27 cellular contexts compared by ENCODE assay signal in the genomic region with DNA sequence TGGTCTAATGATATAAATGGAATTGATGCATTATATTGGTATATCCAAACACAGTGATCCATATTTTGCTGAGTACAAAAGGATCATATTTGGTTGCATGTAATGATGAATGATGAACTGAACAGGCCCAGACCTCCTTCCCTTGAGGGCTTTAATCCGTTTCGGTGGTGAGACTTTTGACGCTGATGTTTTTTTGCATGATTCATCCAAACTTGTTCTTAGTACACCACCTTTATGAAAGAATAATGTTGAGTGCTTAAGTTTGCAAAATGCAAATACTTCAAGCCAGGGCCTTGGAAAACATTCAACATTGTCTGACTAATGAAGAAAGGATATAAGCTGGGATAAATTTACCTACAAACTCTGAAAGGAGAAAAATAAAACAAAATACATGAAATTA. TPM values are rescaled to one million over a fixed set of nuclear protein-coding genes. Genes with fewer than 3 reads are reported as not detected.
DNase-seq lines count a peak whose midpoint lies in the region; ATAC-seq, FAIRE-seq and TF ChIP-seq lines count a peak whose summit lies in the region.
"Had no signal": no experiment of that assay in that cellular context is flagged by ENCODE, and none has a peak within 500 bp of the region (broad histone marks: within the 10 kb centered on the region; RNA-seq: fewer than 3 reads in every experiment).

No MANE protein-coding gene starts in this region.

- H3K9me3 ChIP-seq in keratinocyte (ENCODE audit: control insufficient read depth, low read depth, low read length), result no peaks in the 10 kb centered on the region
- no peaks in the 10 kb centered on the region for H3K9me3 ChIP-seq in small intestine (ENCODE audit: control insufficient read depth, low read depth)
- H3K9me3 ChIP-seq: A549, Caco-2, MG63 had no signal

- no peaks in the 10 kb centered on the region for H3K36me3 ChIP-seq in keratinocyte (ENCODE audit: control insufficient read depth in 2 of 2, extremely low read depth in 1 of 2, insufficient read depth in 2 of 2, low read length in 2 of 2)
- H3K36me3 ChIP-seq in small intestine (ENCODE audit: control insufficient read depth in 2 of 2, insufficient read depth in 2 of 2, low read length in 2 of 2), result peaks cover 0 to 8% of the 10 kb centered on the region in 2 donors
- H3K36me3 ChIP-seq: MG63 had no signal

- no peaks in the 10 kb centered on the region for H3K9me1 ChIP-seq in keratinocyte (ENCODE audit: control insufficient read depth, extremely low read depth, insufficient read depth, low read length)

- FAIRE-seq in keratinocyte (lab: Jason Lieb, UNC) (peak; percentile 93), small intestine (lab: Jason Lieb, UNC) (no peak)
- FAIRE-seq: A549, K562 had no signal

- H3K9ac ChIP-seq in keratinocyte (ENCODE audit: control insufficient read depth, extremely low read depth, insufficient read depth, low read length), result peak overlapping the region; percentile 36

- peak overlapping the region; percentile 53 for H3K4me2 ChIP-seq in keratinocyte (ENCODE audit: control insufficient read depth, extremely low read depth, insufficient read depth, low read depth, low read length)
- H3K4me2 ChIP-seq: A549 had no signal

- H3K27ac ChIP-seq in RWPE1 (no peak overlapping the region), keratinocyte (ENCODE audit: control insufficient read depth, insufficient read depth, low read length) (peak overlapping the region; percentile 88), small intestine (ENCODE audit: low read depth in 1 of 2, low read length in 1 of 2) (no peak overlapping the region)
- H3K27ac ChIP-seq: A549 had no signal

- H3K79me2 ChIP-seq in keratinocyte (ENCODE audit: control insufficient read depth, insufficient read depth, low read length), result no peaks in the 10 kb centered on the region

- no peaks in the 10 kb centered on the region for H4K20me1 ChIP-seq in keratinocyte (ENCODE audit: control insufficient read depth, extremely low read depth, insufficient read depth, low read length)

- 63 to 82% (median 69%) methylated on average over 3 of the region's 3 CpGs for WGBS in small intestine, 3 donors

- H3K4me1 ChIP-seq in keratinocyte (ENCODE audit: control insufficient read depth, extremely low read depth, insufficient read depth, low read length) (peaks cover 20% of the 10 kb centered on the region), small intestine (ENCODE audit: control insufficient read depth in 2 of 2, insufficient read depth in 1 of 2, low read depth in 1 of 2, low read length in 1 of 2) (no peaks in the 10 kb centered on the region)
- H3K4me1 ChIP-seq: A549, Caco-2 had no signal

- H2AFZ ChIP-seq in keratinocyte (ENCODE audit: control insufficient read depth, low read length), result no peak overlapping the region

- ATAC-seq in GM21576 (IDR thresholded peaks at IDR 0.05; ENCODE audit: unreplicated experiment), result no peak
- ATAC-seq: A549, GM12878, HCT116, K562, Panc1 had no signal

- H3K27me3 ChIP-seq in keratinocyte (ENCODE audit: control insufficient read depth, extremely low read depth, insufficient read depth, low read length) (no peaks in the 10 kb centered on the region), small intestine (ENCODE audit: control insufficient read depth in 2 of 2, insufficient read depth in 2 of 2, low read length in 2 of 2) (no peaks in the 10 kb centered on the region)
- H3K27me3 ChIP-seq: MG63 had no signal

- TF ChIP-seq CTCF in RWPE1 (conservative IDR thresholded peaks at IDR 0.05; ENCODE audit: low read depth) (no peak), epithelial cell of esophagus (IDR thresholded peaks at IDR 0.05; ENCODE audit: insufficient read depth, low read depth, low read length, missing control alignments) (no peak), keratinocyte (optimal IDR thresholded peaks at IDR 0.05 in 1 of 3, IDR thresholded peaks at IDR 0.05 in 1 of 3, conservative IDR thresholded peaks at IDR 0.05 in 1 of 3; ENCODE audit: extremely low read depth in 1 of 3, insufficient read depth in 2 of 3, low read length in 3 of 3) (no peak)

- dilution Hi-C loops in keratinocyte (cut with MboI; ENCODE audit: extremely low pct_ligation_motif_present, low sequenced_read_pairs), result no loop called here

- DNase-seq in HPDE6-E6E7 (ENCODE audit: extremely low spot score), result peak; percentile 33
- peak; percentile 34 for DNase-seq in RWPE1 (ENCODE audit: low spot score)
- DNase-seq in epithelial cell of esophagus (ENCODE audit: low read depth), result peak; percentile 97
- peak; percentile 64 for DNase-seq in keratinocyte (ENCODE audit: low read depth, low spot score)
- no peak for DNase-seq in small intestine
- DNase-seq in T-helper 2 cell, result no peak
- DNase-seq in T1000 (lab: John Stamatoyannopoulos, UW), result no peak
- DNase-seq: C1 segment of cervical spinal cord; Caco-2; CD4-positive, alpha-beta memory T cell; DMS79; EL; GDM1; Kasumi-1; MG63; NCI-H1105 treated with DMSO at 0.1 percent for 48 hours; NCI-H146; NCI-H1930; NCI-H446; NCI-H526; SIG-M5 had no signal

- POLR2A ChIA-PET in RWPE1 (lab: Yijun Ruan, JAX; ENCODE audit: low non-redundant PET), result no interaction called here

- CTCF ChIA-PET in RWPE1 (lab: Yijun Ruan, JAX), result interaction anchor here (0.7 to 0.8 kb wide), 2 partner anchors 75 to 1209 kb away, joined by 3 to 4 read pairs; no protein-coding TSS in a partner anchor

- no peak overlapping the region for H3K4me3 ChIP-seq in epithelial cell of esophagus (ENCODE audit: low read length)
- no peak overlapping the region for H3K4me3 ChIP-seq in keratinocyte (ENCODE audit: control insufficient read depth in 2 of 3, extremely low read depth in 1 of 3, insufficient read depth in 2 of 3, low read depth in 1 of 3, low read length in 3 of 3)
- H3K4me3 ChIP-seq in small intestine (ENCODE audit: low read depth in 1 of 2, low read length in 2 of 2), result no peak overlapping the region
- H3K4me3 ChIP-seq: A549, GM12878, K562, MG63 had no signal

RNA-seq across cellular contexts. Expression of a gene that starts 19.2 kb away (rescaled TPM):
- 3.1 to 12.7 TPM (median 11.8 TPM) in 3 replicates for polyA plus RNA-seq in keratinocyte
- polyA plus RNA-seq in keratinocyte (2011; ENCODE audit: low read depth), result 117 TPM
- 2.5 and 4.4 TPM in 2 replicates for polyA plus RNA-seq in keratinocyte (2011; cell fraction: cytosol; rRNA removed)
- 8.2 and 14.0 TPM in 2 replicates for polyA plus RNA-seq in keratinocyte (2011; cell fraction: nucleus; rRNA removed)
- polyA plus RNA-seq in keratinocyte (2012; ENCODE audit: low replicate concordance), result 4.5 and 28.1 TPM in 2 replicates
- 0.10 to 6.2 TPM (median 4.8 TPM) in 3 replicates for polyA minus RNA-seq in keratinocyte
- polyA minus RNA-seq in keratinocyte (2011; cell fraction: cytosol; rRNA and poly(A)+ RNA removed), result 1.7 TPM
- 6.4 and 12.5 TPM in 2 replicates for polyA minus RNA-seq in keratinocyte (2011; cell fraction: nucleus; rRNA and poly(A)+ RNA removed)
- polyA plus RNA-seq in small intestine, result 10 to 100 TPM in 2 of 3 donors, 1 to 10 TPM in 1; 7.8 to 15.3 (median 10.3) TPM
- polyA plus RNA-seq: K562 had no signal

Comparison
In these comparisons a context has a peak if more than half of its experiments do, and no peak if none do; other contexts are left out.
1. DNase-seq: peak in HPDE6-E6E7 (single experiment), RWPE1 (single experiment), epithelial cell of esophagus (single experiment) and keratinocyte (single experiment); none in small intestine (single experiment), T-helper 2 cell (0 of 5) and T1000 (single experiment).